Comparison of ENCODE assay signal across 9 cellular contexts in the genomic region with DNA sequence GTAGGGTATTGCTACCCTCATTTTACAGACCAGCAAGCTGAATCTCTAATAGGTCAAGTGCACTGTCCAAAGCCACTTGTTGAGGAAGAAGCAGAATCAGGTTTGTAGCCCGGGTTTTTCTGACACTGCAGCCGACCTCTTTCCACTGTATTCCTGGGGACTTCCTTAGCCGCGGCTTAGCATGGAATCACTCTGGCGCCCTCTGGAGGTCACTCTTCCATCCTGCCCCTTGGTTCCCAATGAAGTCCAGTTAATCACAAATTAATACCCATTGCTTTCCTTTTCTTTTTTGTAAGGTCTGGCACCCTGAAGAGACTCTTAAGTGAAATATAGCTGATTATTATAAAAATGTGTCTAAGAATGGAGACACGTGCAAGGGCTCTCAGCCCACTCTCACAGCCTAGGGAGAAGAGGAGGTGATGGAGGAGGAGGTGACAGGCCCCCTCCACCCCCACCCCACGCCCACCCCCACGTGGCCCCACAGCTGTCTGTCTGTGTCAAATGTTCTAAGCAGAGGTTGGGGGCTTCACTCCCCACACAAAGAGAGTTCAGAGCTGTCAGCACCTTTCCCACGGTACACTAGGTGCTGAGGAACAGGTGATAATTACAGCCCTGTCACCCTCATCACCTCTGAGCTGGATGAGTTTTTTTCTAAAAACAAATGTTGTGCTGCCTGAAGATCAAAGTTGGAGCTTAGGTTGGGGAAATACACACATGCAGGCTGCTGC. TPM values are rescaled to one million over a fixed set of nuclear protein-coding genes. Genes with fewer than 3 reads are reported as not detected.
DNase-seq lines count a peak whose midpoint lies in the region; ATAC-seq, FAIRE-seq and TF ChIP-seq lines count a peak whose summit lies in the region.
"Had no signal": no experiment of that assay in that cellular context is flagged by ENCODE, and none has a peak within 500 bp of the region (broad histone marks: within the 10 kb centered on the region; RNA-seq: fewer than 3 reads in every experiment).

No MANE protein-coding gene starts in this region.

- FAIRE-seq in urothelium cell line (lab: Jason Lieb, UNC), result no peak

- no peaks in the 10 kb centered on the region for H3K36me3 ChIP-seq in MM.1S (replicated peaks; ENCODE audit: insufficient read depth, low read length)
- H3K36me3 ChIP-seq in SJCRH30, result no peaks in the 10 kb centered on the region

- H3K9ac ChIP-seq in MM.1S (ENCODE audit: low read length), result no peak overlapping the region

- TF ChIP-seq CTCF in MM.1S (IDR thresholded peaks at IDR 0.05; ENCODE audit: low read length), result peak; percentile 90

- no peak overlapping the region for H3K4me3 ChIP-seq in MM.1S (ENCODE audit: low read length)
- no peak overlapping the region for H3K4me3 ChIP-seq in SJCRH30

- no peak for ATAC-seq in HG02623 (IDR thresholded peaks at IDR 0.05; ENCODE audit: unreplicated experiment)

- no peaks in the 10 kb centered on the region for H4K20me1 ChIP-seq in MM.1S (ENCODE audit: insufficient read depth, low read length)

- H3K79me2 ChIP-seq in MM.1S (ENCODE audit: low read length), result no peaks in the 10 kb centered on the region

- H3F3A ChIP-seq in MM.1S (ENCODE audit: insufficient read depth, low read length), result no peaks in the 10 kb centered on the region

- H3K27me3 ChIP-seq in MM.1S (replicated peaks; ENCODE audit: insufficient read depth, low read length) (no peaks in the 10 kb centered on the region), SJCRH30 (no peaks in the 10 kb centered on the region)

- no peaks in the 10 kb centered on the region for H3K9me3 ChIP-seq in MM.1S (replicated peaks; ENCODE audit: insufficient read depth, low read length)
- H3K9me3 ChIP-seq in SJCRH30 (replicated peaks), result no peaks in the 10 kb centered on the region

- DNase-seq in GDM1 (lab: John Stamatoyannopoulos, UW) (peak; percentile 13), MM.1S (peak; percentile 44), SJCRH30 (peak; percentile 69 to 85), glomerular visceral epithelial cell (ENCODE audit: extremely low spot score) (peak; percentile 69), pons (ENCODE audit: low spot score) (peak; percentile 80), urothelium cell line (ENCODE audit: low spot score) (peak; percentile 81)
- peak; percentile 22 for DNase-seq in activated gamma-delta T cell treated with anti-CD3 and anti-CD28 coated beads, Interleukin-2, amount 50 U/mL, for 16 hours (ENCODE audit: low read depth)

- no peaks in the 10 kb centered on the region for H3K9me2 ChIP-seq in MM.1S (replicated peaks; ENCODE audit: insufficient read depth, low read length)

- H3K4me2 ChIP-seq in MM.1S (ENCODE audit: low read depth, low read length), result no peak overlapping the region

- no peak overlapping the region for H2AFZ ChIP-seq in MM.1S (ENCODE audit: low read length)

- H3K27ac ChIP-seq in MM.1S (ENCODE audit: low read length) (no peak overlapping the region), SJCRH30 (no peak overlapping the region)
- H3K27ac ChIP-seq: epithelial cell of prostate had no signal

- H3K4me1 ChIP-seq in MM.1S (ENCODE audit: low read length) (no peaks in the 10 kb centered on the region), SJCRH30 (no peaks in the 10 kb centered on the region; the same call in 1 of the 2 replicates)

RNA-seq across cellular contexts. Expression of a gene that starts 57.7 kb away (rescaled TPM):
- total RNA-seq in SJCRH30 (2014; rRNA removed; shearing (Covaris generic)), result 1.4 and 2.5 TPM in 2 replicates

Comparison
In these comparisons a context has a peak if more than half of its experiments do, and no peak if none do; other contexts are left out.
1. DNase-seq: peak in every context shown above with its lines; median percentile 81 in urothelium cell line; 80 in pons; 77 in SJCRH30; 69 in glomerular visceral epithelial cell; 44 in MM.1S; 22 in activated gamma-delta T cell treated with anti-CD3 and anti-CD28 coated beads, Interleukin-2, amount 50 U/mL, for 16 hours; 13 in GDM1.